ENCODE assay signal across 10 cellular contexts in the genomic region with DNA sequence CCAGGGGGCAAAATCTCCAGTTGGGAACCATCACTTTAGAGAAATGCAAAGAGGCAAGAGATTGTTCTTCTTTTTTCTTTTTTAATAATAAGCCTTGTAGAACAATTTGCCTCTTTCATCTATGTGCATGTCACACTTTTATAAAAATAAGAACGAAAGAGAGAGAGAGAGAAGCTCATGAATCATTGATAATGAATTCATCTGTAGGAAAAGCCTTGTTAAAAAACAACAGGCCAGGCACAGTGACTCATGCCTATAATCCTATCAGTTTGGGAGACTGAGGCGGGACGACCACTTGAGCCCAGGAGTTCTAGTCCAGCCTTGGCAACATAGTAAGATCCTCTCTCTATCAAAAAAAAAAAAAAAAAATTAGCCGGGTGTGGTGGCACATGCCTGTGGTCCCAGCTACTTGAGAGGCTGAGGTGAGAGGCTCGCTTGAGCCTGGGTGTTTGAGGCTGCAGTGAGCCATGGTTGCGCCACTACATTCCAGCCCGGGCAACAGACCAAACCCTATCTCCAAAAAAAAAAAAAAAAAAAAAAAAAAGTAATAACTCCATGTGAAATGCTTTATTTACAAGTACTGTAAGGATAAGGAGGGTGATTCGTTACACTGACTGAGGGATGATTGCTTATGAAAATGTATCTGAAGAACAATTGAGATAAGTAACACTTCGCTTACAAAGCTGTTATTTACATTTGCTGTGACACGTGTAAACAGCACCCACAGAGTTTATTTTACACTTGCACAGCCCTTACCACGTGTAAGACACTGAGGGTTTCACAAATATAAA. TPM values are rescaled to one million over a fixed set of nuclear protein-coding genes. Genes with fewer than 3 reads are reported as not detected.
DNase-seq lines count a peak whose midpoint lies in the region; ATAC-seq, FAIRE-seq and TF ChIP-seq lines count a peak whose summit lies in the region.
"Had no signal": no experiment of that assay in that cellular context is flagged by ENCODE, and none has a peak within 500 bp of the region (broad histone marks: within the 10 kb centered on the region; RNA-seq: fewer than 3 reads in every experiment).

No MANE protein-coding gene starts in this region.

- TF ChIP-seq POLR2A in IMR-90 (IDR thresholded peaks at IDR 0.05; ENCODE audit: low read depth, low read length): no peak
- no peak for TF ChIP-seq POLR2A in transverse colon (IDR thresholded peaks at IDR 0.05)

- H4K8ac ChIP-seq in IMR-90 (ENCODE audit: low read depth in 2 of 2, low read length in 2 of 2): no peak overlapping the region

- no peak overlapping the region for H3K9ac ChIP-seq in IMR-90 (ENCODE audit: low read depth, low read length)
- H3K9ac ChIP-seq in mammary epithelial cell (ENCODE audit: insufficient read depth, low read length): no peak overlapping the region
- H3K9ac ChIP-seq in keratinocyte (ENCODE audit: control insufficient read depth, extremely low read depth, insufficient read depth, low read length): peak overlapping the region; percentile 25

- H3K23ac ChIP-seq in IMR-90 (ENCODE audit: low read depth, low read length): no peak overlapping the region

- H3K79me2 ChIP-seq in mammary epithelial cell (ENCODE audit: insufficient read depth, low read length): no peaks in the 10 kb centered on the region
- no peaks in the 10 kb centered on the region for H3K79me2 ChIP-seq in keratinocyte (ENCODE audit: control insufficient read depth, insufficient read depth, low read length)

- TF ChIP-seq CTCF in IMR-90 (conservative IDR thresholded peaks at IDR 0.05; ENCODE audit: low read depth, low read length) (no peak), mammary epithelial cell (conservative IDR thresholded peaks at IDR 0.05 in 1 of 2, IDR thresholded peaks at IDR 0.05 in 1 of 2; ENCODE audit: extremely low read depth in 1 of 2, insufficient read depth in 1 of 2, low read depth in 1 of 2, low read length in 2 of 2) (no peak), keratinocyte (optimal IDR thresholded peaks at IDR 0.05 in 1 of 3, IDR thresholded peaks at IDR 0.05 in 1 of 3, conservative IDR thresholded peaks at IDR 0.05 in 1 of 3; ENCODE audit: extremely low read depth in 1 of 3, insufficient read depth in 2 of 3, low read length in 3 of 3) (no peak), transverse colon (IDR thresholded peaks at IDR 0.05) (no peak)

- dilution Hi-C loops in IMR-90 (cut with HindIII; ENCODE audit: low sequenced_read_pairs, unreplicated experiment): no loop called here
- dilution Hi-C loops in mammary epithelial cell (cut with HindIII; ENCODE audit: low sequenced_read_pairs): no loop called here
- dilution Hi-C loops in keratinocyte (cut with MboI; ENCODE audit: extremely low pct_ligation_motif_present, low sequenced_read_pairs): no loop called here

- peak overlapping the region; percentile 52 for H3K4ac ChIP-seq in IMR-90 (ENCODE audit: low read depth, low read length)

- H3K27ac ChIP-seq in IMR-90 (ENCODE audit: insufficient read depth, low read length) (peak overlapping the region; percentile 42; the same call in 1 of the 2 replicates), mammary epithelial cell (ENCODE audit: insufficient read depth, low read depth, low read length) (peak overlapping the region; percentile 67), keratinocyte (ENCODE audit: control insufficient read depth, insufficient read depth, low read length) (peak overlapping the region; percentile 48), transverse colon (peak overlapping the region in 3 of 4 donors; percentile 33 to 35 (median 35))

- H3K4me2 ChIP-seq in IMR-90 (ENCODE audit: low read depth, low read length) (no peak overlapping the region; the same call in 1 of the 2 replicates), mammary epithelial cell (ENCODE audit: insufficient read depth, low read depth, low read length) (peak overlapping the region; percentile 55), keratinocyte (ENCODE audit: control insufficient read depth, extremely low read depth, insufficient read depth, low read depth, low read length) (peak overlapping the region; percentile 69)

- peak overlapping the region; percentile 37; the same call in 1 of the 2 replicates for H4K91ac ChIP-seq in IMR-90 (ENCODE audit: insufficient read depth, low read depth, low read length)

- in situ Hi-C loops in IMR-90 (cut with MboI; ENCODE audit: low sequenced_read_pairs) (no loop called here), mammary epithelial cell (cut with MboI; ENCODE audit: low sequenced_read_pairs in 2 of 2) (no loop called here), transverse colon (cut with MboI; ENCODE audit: low pct_ligation_motif_present in 1 of 4, low pct_unique_long_range_greater_than_20kb in 1 of 4, low sequenced_read_pairs in 3 of 4) (no loop called here)

- H3K27me3 ChIP-seq in IMR-90 (ENCODE audit: control insufficient read depth, insufficient read depth, low read length): no peaks in the 10 kb centered on the region; the same call in 1 of the 2 replicates
- no peaks in the 10 kb centered on the region for H3K27me3 ChIP-seq in mammary epithelial cell (ENCODE audit: insufficient read depth, low read length)
- no peaks in the 10 kb centered on the region for H3K27me3 ChIP-seq in keratinocyte (ENCODE audit: control insufficient read depth, extremely low read depth, insufficient read depth, low read length)
- peaks cover 9% of the 10 kb centered on the region for H3K27me3 ChIP-seq in transverse colon

- DNase-seq in IMR-90 (peak; percentile 77), mammary epithelial cell (peak; percentile 80), keratinocyte (ENCODE audit: low read depth, low spot score) (no peak), transverse colon (no peak), cerebellar cortex (ENCODE audit: low spot score) (no peak), Kasumi-1 (lab: John Stamatoyannopoulos, UW) (no peak)
- DNase-seq in stimulated activated CD4-positive, alpha-beta T cell treated with anti-CD3 and anti-CD28 coated beads, Interleukin-4, amount 100 ng/mL, for 24 hours: no peak
- DNase-seq in stimulated activated CD4-positive, alpha-beta T cell treated with anti-CD3 and anti-CD28 coated beads, Interleukin-12 subunit alpha, Interleukin-12 subunit beta, amount 100 ng/mL, for 4 hours: no peak
- DNase-seq: activated CD4-positive, alpha-beta T cell treated with anti-CD3 and anti-CD28 coated beads for 4 hours had no signal

- 0 out of 2 replicates have a peak overlapping the region, but pooled peaks have one; percentile 59 for H2BK120ac ChIP-seq in IMR-90 (ENCODE audit: low read depth, low read length)

- H3K36me3 ChIP-seq in IMR-90 (ENCODE audit: control insufficient read depth, insufficient read depth, low read length): no peaks in the 10 kb centered on the region
- H3K36me3 ChIP-seq in mammary epithelial cell (ENCODE audit: insufficient read depth, low read length): no peaks in the 10 kb centered on the region
- no peaks in the 10 kb centered on the region for H3K36me3 ChIP-seq in keratinocyte (ENCODE audit: control insufficient read depth in 2 of 2, extremely low read depth in 1 of 2, insufficient read depth in 2 of 2, low read length in 2 of 2)
- no peaks in the 10 kb centered on the region for H3K36me3 ChIP-seq in transverse colon

- H3K4me3 ChIP-seq in IMR-90 (ENCODE audit: insufficient read depth, low read depth, low read length) (no peak overlapping the region), mammary epithelial cell (replicated peaks in 1 of 3; ENCODE audit: insufficient read depth in 1 of 3, low read depth in 2 of 3, low read length in 3 of 3) (no peak overlapping the region), keratinocyte (ENCODE audit: control insufficient read depth in 2 of 3, extremely low read depth in 1 of 3, insufficient read depth in 2 of 3, low read depth in 1 of 3, low read length in 3 of 3) (no peak overlapping the region), transverse colon (no peak overlapping the region)

- no CpG with 5 or more reads among the region's 11 CpGs for WGBS in IMR-90 (ENCODE audit: extremely low coverage in 2 of 2, insufficient read length in 1 of 2), 2 experiments
- 26% methylated on average over 11 of the region's 11 CpGs for WGBS in mammary epithelial cell (ENCODE audit: low coverage, missing lambda C conversion rate)
- WGBS in transverse colon (ENCODE audit: low coverage in 1 of 2), 2 donors: 41 to 50% methylated on average over 11 of the region's 11 CpGs

- TF ChIP-seq RAD21 in IMR-90 (IDR thresholded peaks at IDR 0.05; ENCODE audit: low read length): no peak

- H2AFZ ChIP-seq in IMR-90 (replicated peaks; ENCODE audit: low read length, poor library complexity) (no peak overlapping the region), mammary epithelial cell (ENCODE audit: low read depth, low read length) (peak overlapping the region; percentile 7), keratinocyte (ENCODE audit: control insufficient read depth, low read length) (no peak overlapping the region)

- H3K9me3 ChIP-seq in IMR-90 (ENCODE audit: control insufficient read depth, insufficient read depth, low read length): no peaks in the 10 kb centered on the region
- no peaks in the 10 kb centered on the region for H3K9me3 ChIP-seq in mammary epithelial cell (replicated peaks; ENCODE audit: insufficient read depth, low read length)
- H3K9me3 ChIP-seq in keratinocyte (ENCODE audit: control insufficient read depth, low read depth, low read length): no peaks in the 10 kb centered on the region
- H3K9me3 ChIP-seq in transverse colon: no peaks in the 10 kb centered on the region

- H3K18ac ChIP-seq in IMR-90 (ENCODE audit: low read depth, low read length): peak overlapping the region; percentile 72

- POLR2A ChIA-PET in IMR-90 (lab: Charles Lee; ENCODE audit: unreplicated experiment): interaction anchor here (0.6 kb wide), 1 partner anchor 131 kb away, joined by 3 read pairs; no protein-coding TSS in a partner anchor

- H3K56ac ChIP-seq in IMR-90 (ENCODE audit: extremely low read depth, insufficient read depth, low read length): no peak overlapping the region

- H4K20me1 ChIP-seq in IMR-90 (ENCODE audit: insufficient read depth, low read length) (no peaks in the 10 kb centered on the region; the same call in 1 of the 2 replicates), mammary epithelial cell (ENCODE audit: insufficient read depth, low read length) (no peaks in the 10 kb centered on the region), keratinocyte (ENCODE audit: control insufficient read depth, extremely low read depth, insufficient read depth, low read length) (peaks cover 3% of the 10 kb centered on the region)

- peak overlapping the region; percentile 60; the same call in 1 of the 2 replicates for H2BK20ac ChIP-seq in IMR-90 (ENCODE audit: low read depth, low read length)

- no peaks in the 10 kb centered on the region for H3K79me1 ChIP-seq in IMR-90 (ENCODE audit: low read depth in 1 of 2, low read length in 2 of 2)

- intact Hi-C loops in IMR-90 (cut with micrococcal nuclease): loop anchor here (2.0 kb wide), 1 partner anchor 28 kb away; no protein-coding TSS in a partner anchor
- intact Hi-C loops in mammary epithelial cell (cut with micrococcal nuclease): loop anchor here (1.0 kb wide), 1 partner anchor 8 kb away; no protein-coding TSS in a partner anchor
- intact Hi-C loops in transverse colon (cut with DNase I; ENCODE audit: low total_unique reads): no loop called here

- CTCF ChIA-PET in IMR-90 (lab: Yijun Ruan, JAX) (interaction anchor here (1.5 to 1.7 kb wide), 2 partner anchors 9 to 12 kb away, joined by 4 to 6 read pairs; no protein-coding TSS in a partner anchor), mammary epithelial cell (lab: Charles Lee; ENCODE audit: low non-redundant PET) (interaction anchor here (0.6 kb wide), 1 partner anchor 314 kb away, joined by 3 read pairs; no protein-coding TSS in a partner anchor)

- peak; percentile 67 for ATAC-seq in IMR-90 (ENCODE audit: low read depth)

- no peak overlapping the region; the same call in 1 of the 2 replicates for H3K14ac ChIP-seq in IMR-90 (replicated peaks; ENCODE audit: low read depth, low read length)

- TF ChIP-seq EP300 in transverse colon (IDR thresholded peaks at IDR 0.05; ENCODE audit: low read depth): no peak

- no peak overlapping the region; the same call in 1 of the 2 replicates for H4K5ac ChIP-seq in IMR-90 (ENCODE audit: low read depth, low read length)

- H2AK9ac ChIP-seq in IMR-90 (replicated peaks; ENCODE audit: low read depth, low read length, poor library complexity): no peak overlapping the region

- BruUV-seq in IMR-90 (replicated peaks; lab: Mats Ljungman, UMichigan) (no TSS peak), mammary epithelial cell (replicated peaks; lab: Mats Ljungman, UMichigan) (no TSS peak)

- no peak for FAIRE-seq in keratinocyte (lab: Jason Lieb, UNC)
- FAIRE-seq: GM12891 had no signal

- peak overlapping the region; percentile 33 for H2BK5ac ChIP-seq in IMR-90 (ENCODE audit: low read depth, low read length, poor library complexity, severe bottlenecking)

- H3K4me1 ChIP-seq in IMR-90 (ENCODE audit: control insufficient read depth, insufficient read depth, low read length) (peaks cover 5% of the 10 kb centered on the region; the same call in 1 of the 2 replicates), mammary epithelial cell (ENCODE audit: insufficient read depth, low read length) (peaks cover 29% of the 10 kb centered on the region), keratinocyte (ENCODE audit: control insufficient read depth, extremely low read depth, insufficient read depth, low read length) (peaks cover 21% of the 10 kb centered on the region), transverse colon (no peaks in the 10 kb centered on the region)

- H3K9me1 ChIP-seq in IMR-90 (ENCODE audit: insufficient read depth, low read length): peaks cover 5% of the 10 kb centered on the region; the same call in 1 of the 2 replicates
- H3K9me1 ChIP-seq in keratinocyte (ENCODE audit: control insufficient read depth, extremely low read depth, insufficient read depth, low read length): peaks cover 5% of the 10 kb centered on the region

- no peak overlapping the region for H2AK5ac ChIP-seq in IMR-90 (ENCODE audit: low read depth, low read length)

- no peak overlapping the region; the same call in 2 of the 3 replicates for H2BK15ac ChIP-seq in IMR-90 (ENCODE audit: low read depth, low read length)

RNA-seq across cellular contexts. Expression of gene CCN5, which starts 6.0 kb away (rescaled TPM):
- not detected in 2 replicates for total RNA-seq in IMR-90 (2012; rRNA removed)
- polyA plus RNA-seq in IMR-90 (2012; rRNA removed): not detected in 2 replicates
- polyA plus RNA-seq in IMR-90 (2012; cell fraction: cytosol; rRNA removed): 0.12 TPM in 1 of 2 replicates, not detected in the other
- polyA plus RNA-seq in IMR-90 (2012; cell fraction: nucleus; rRNA removed; ENCODE audit: low replicate concordance): 0.02 and 0.13 TPM in 2 replicates
- under 1 TPM in 1 of 2 donors, not detected in 1; 0.67 TPM for total RNA-seq in mammary epithelial cell
- not detected for polyA plus RNA-seq in mammary epithelial cell
- polyA minus RNA-seq in mammary epithelial cell: not detected
- 0.50 TPM in 1 of 3 replicates, not detected in the others for polyA plus RNA-seq in keratinocyte
- not detected for polyA plus RNA-seq in keratinocyte (2011; ENCODE audit: low read depth)
- 0.09 and 0.22 TPM in 2 replicates for polyA plus RNA-seq in keratinocyte (2011; cell fraction: cytosol; rRNA removed)
- 0.16 and 0.29 TPM in 2 replicates for polyA plus RNA-seq in keratinocyte (2011; cell fraction: nucleus; rRNA removed)
- polyA plus RNA-seq in keratinocyte (2012; ENCODE audit: low replicate concordance): not detected in 2 replicates
- 0.76 TPM in 1 of 3 replicates, not detected in the others for polyA minus RNA-seq in keratinocyte
- 3.6 TPM for polyA minus RNA-seq in keratinocyte (2011; cell fraction: cytosol; rRNA and poly(A)+ RNA removed)
- polyA minus RNA-seq in keratinocyte (2011; cell fraction: nucleus; rRNA and poly(A)+ RNA removed): 1.4 and 1.8 TPM in 2 replicates
- 10 to 100 TPM in 3 of 4 donors, 1 to 10 TPM in 1; 9.5 to 20.6 (median 15.9) TPM for total RNA-seq in transverse colon

RNA-seq across cellular contexts. Expression of gene KCNK15, which starts 24.5 kb away (rescaled TPM):
- total RNA-seq in IMR-90 (2012; rRNA removed) (not detected in 2 replicates), mammary epithelial cell (1 to 10 TPM in 1 of 2 donors, under 1 TPM in 1; 0.31 to 1.0 TPM), transverse colon (1 to 10 TPM in 1 of 4 donors, under 1 TPM in 1, not detected in 2; 0.27 to 1.3 TPM)
- polyA plus RNA-seq in IMR-90 (2012; rRNA removed) (not detected in 2 replicates), mammary epithelial cell (0.40 TPM), keratinocyte (0.03 TPM in 1 of 3 replicates, not detected in the others)
- polyA plus RNA-seq in IMR-90 (2012; cell fraction: cytosol; rRNA removed): not detected in 2 replicates
- polyA plus RNA-seq in IMR-90 (2012; cell fraction: nucleus; rRNA removed; ENCODE audit: low replicate concordance): not detected in 2 replicates
- polyA minus RNA-seq in mammary epithelial cell (not detected), keratinocyte (0.16 TPM in 1 of 3 replicates, not detected in the others)
- polyA plus RNA-seq in keratinocyte (2011; ENCODE audit: low read depth): 0.14 TPM
- not detected in 2 replicates for polyA plus RNA-seq in keratinocyte (2011; cell fraction: cytosol; rRNA removed)
- polyA plus RNA-seq in keratinocyte (2011; cell fraction: nucleus; rRNA removed): 0.05 TPM in 1 of 2 replicates, not detected in the other
- polyA plus RNA-seq in keratinocyte (2012; ENCODE audit: low replicate concordance): 0.17 TPM in 1 of 2 replicates, not detected in the other
- polyA minus RNA-seq in keratinocyte (2011; cell fraction: cytosol; rRNA and poly(A)+ RNA removed): 1.7 TPM
- 0.31 and 0.32 TPM in 2 replicates for polyA minus RNA-seq in keratinocyte (2011; cell fraction: nucleus; rRNA and poly(A)+ RNA removed)

Comparison
In these comparisons a context has a peak if more than half of its experiments do, and no peak if none do; other contexts are left out.
1. DNase-seq: peak in IMR-90 (single experiment) and mammary epithelial cell (single experiment); none in keratinocyte (single experiment), transverse colon (single experiment), stimulated activated CD4-positive, alpha-beta T cell treated with anti-CD3 and anti-CD28 coated beads, Interleukin-4, amount 100 ng/mL, for 24 hours (single experiment), stimulated activated CD4-positive, alpha-beta T cell treated with anti-CD3 and anti-CD28 coated beads, Interleukin-12 subunit alpha, Interleukin-12 subunit beta, amount 100 ng/mL, for 4 hours (single experiment), cerebellar cortex (single experiment) and Kasumi-1 (0 of 2).
2. RNA of gene CCN5, which starts 6.0 kb away (total RNA-seq): 9.5 to 20.6 TPM in transverse colon; 0.67 TPM in mammary epithelial cell and not detected in IMR-90; every median in the first group is over 4 times any median in the second.
3. Peak in every context shown above with its lines, with median percentiles within 50 percentile points of each other: H3K27ac ChIP-seq.